ENCODE assay signal across 17 cellular contexts in genomic region chr6:52369234-52369633, GRCh38. TPM values are rescaled to one million over a fixed set of nuclear protein-coding genes. Genes with fewer than 3 reads are reported as not detected.
DNase-seq lines count a peak whose midpoint lies in the region; ATAC-seq and TF ChIP-seq lines count a peak whose summit lies in the region.
"Had no signal": no experiment of that assay in that cellular context is flagged by ENCODE, and none has a peak within 500 bp of the region (broad histone marks: within the 10 kb centered on the region; RNA-seq: fewer than 3 reads in every experiment).

No MANE protein-coding gene starts in this region.

- H3K9me3 Mint-ChIP-seq in activated naive CD8-positive, alpha-beta T cell (ENCODE audit: low read depth): peaks cover 5% of the 10 kb centered on the region
- peaks cover 10% of the 10 kb centered on the region for H3K9me3 Mint-ChIP-seq in activated naive CD8-positive, alpha-beta T cell treated with anti-CD3 and anti-CD28 coated beads, Interleukin-2, amount 50 U/mL, for 24 hours

- peak overlapping the region; percentile 79 for H3K27ac Mint-ChIP-seq in activated naive CD8-positive, alpha-beta T cell
- H3K27ac Mint-ChIP-seq in activated naive CD8-positive, alpha-beta T cell treated with anti-CD3 and anti-CD28 coated beads, Interleukin-2, amount 50 U/mL, for 24 hours: no peak overlapping the region

- H3K36me3 ChIP-seq in right lobe of liver: no peaks in the 10 kb centered on the region

- ATAC-seq in activated naive CD8-positive, alpha-beta T cell treated with anti-CD3 and anti-CD28 coated beads, Interleukin-2, amount 50 U/mL, for 24 hours: no peak
- ATAC-seq in right lobe of liver (peak in 3 of 4 donors; percentile 30 to 53 (median 36)), GM21360 (IDR thresholded peaks at IDR 0.05; ENCODE audit: unreplicated experiment) (no peak)
- ATAC-seq: HCT116 had no signal

- no peak for TF ChIP-seq POLR2A in right lobe of liver (IDR thresholded peaks at IDR 0.05)

- no peaks in the 10 kb centered on the region for H3K27me3 Mint-ChIP-seq in activated naive CD8-positive, alpha-beta T cell
- no peaks in the 10 kb centered on the region for H3K27me3 Mint-ChIP-seq in activated naive CD8-positive, alpha-beta T cell treated with anti-CD3 and anti-CD28 coated beads, Interleukin-2, amount 50 U/mL, for 24 hours
- H3K27me3 Mint-ChIP-seq: CD4-positive, CD25-positive, alpha-beta regulatory T cell had no signal

- H3K9me3 ChIP-seq in right lobe of liver: no peaks in the 10 kb centered on the region
- H3K9me3 ChIP-seq: Caco-2 had no signal

- H3K4me1 ChIP-seq in right lobe of liver: peaks cover 0 to 24% (median 0%) of the 10 kb centered on the region in 4 donors
- H3K4me1 ChIP-seq: Caco-2 had no signal

- no peak overlapping the region for H3K4me3 ChIP-seq in dorsolateral prefrontal cortex
- no peak overlapping the region for H3K4me3 ChIP-seq in right lobe of liver
- H3K4me3 ChIP-seq: BLaER1 treated with 17β-estradiol and CSF1 and Interleukin-3, amounts not matched to agents 10 nM and 100 nM; GM23248 had no signal

- H3K27me3 ChIP-seq in dorsolateral prefrontal cortex (no peaks in the 10 kb centered on the region), right lobe of liver (no peaks in the 10 kb centered on the region)
- H3K27me3 ChIP-seq: BLaER1 treated with 17β-estradiol and CSF1 and Interleukin-3, amounts not matched to agents 10 nM and 100 nM had no signal

- intact Hi-C loops in dorsolateral prefrontal cortex (cut with DNase I): loop anchor here in 1 of 2 donors (10.0 kb wide), 1 partner anchor 54 kb away; no protein-coding TSS in a partner anchor
- intact Hi-C loops in right lobe of liver (cut with DNase I): no loop called here

- no peak for DNase-seq in activated naive CD8-positive, alpha-beta T cell treated with anti-CD3 and anti-CD28 coated beads, Interleukin-2, amount 50 U/mL, for 24 hours
- DNase-seq in dorsolateral prefrontal cortex: no peak
- DNase-seq in right lobe of liver: no peak
- DNase-seq in NCI-H2171 (lab: John Stamatoyannopoulos, UW): no peak
- no peak for DNase-seq in NCI-H1417 treated with DMSO at 0.1 percent for 48 hours (lab: John Stamatoyannopoulos, UW)
- DNase-seq: 8988T; AML-193; Caco-2; CD4-positive, CD25-positive, alpha-beta regulatory T cell; DMS 273 treated with DMSO at 0.1 percent for 48 hours; GM23248; IMR-90; KBM-7 had no signal

- H3K27ac ChIP-seq in dorsolateral prefrontal cortex: peak overlapping the region in 45 of 59 donors; percentile 13 to 99 (median 97)
- H3K27ac ChIP-seq in right lobe of liver: no peak overlapping the region
- H3K27ac ChIP-seq: BLaER1 treated with 17β-estradiol and CSF1 and Interleukin-3, amounts not matched to agents 10 nM and 100 nM; GM23248 had no signal

- TF ChIP-seq CTCF in dorsolateral prefrontal cortex (IDR thresholded peaks at IDR 0.05 in 54 of 56, conservative IDR thresholded peaks at IDR 0.05 in 2 of 56; ENCODE audit: low read depth in 1 of 56, partially characterized antibody in 56 of 56): no peak
- no peak for TF ChIP-seq CTCF in right lobe of liver (IDR thresholded peaks at IDR 0.05)

- H3K4me1 Mint-ChIP-seq in activated naive CD8-positive, alpha-beta T cell (ENCODE audit: low read depth): peaks cover 86% of the 10 kb centered on the region
- peaks cover 53% of the 10 kb centered on the region for H3K4me1 Mint-ChIP-seq in activated naive CD8-positive, alpha-beta T cell treated with anti-CD3 and anti-CD28 coated beads, Interleukin-2, amount 50 U/mL, for 24 hours

- peaks cover 24% of the 10 kb centered on the region for H3K36me3 Mint-ChIP-seq in activated naive CD8-positive, alpha-beta T cell
- H3K36me3 Mint-ChIP-seq in activated naive CD8-positive, alpha-beta T cell treated with anti-CD3 and anti-CD28 coated beads, Interleukin-2, amount 50 U/mL, for 24 hours (ENCODE audit: low read depth): peaks cover 49% of the 10 kb centered on the region

- 29% methylated on average over 2 of the region's 2 CpGs for WGBS in right lobe of liver (ENCODE audit: insufficient coverage, low coverage, low lambda C conversion rate, missing lambda C conversion rate)

- no peak overlapping the region for H3K4me3 Mint-ChIP-seq in activated naive CD8-positive, alpha-beta T cell
- no peak overlapping the region for H3K4me3 Mint-ChIP-seq in activated naive CD8-positive, alpha-beta T cell treated with anti-CD3 and anti-CD28 coated beads, Interleukin-2, amount 50 U/mL, for 24 hours
- H3K4me3 Mint-ChIP-seq: CD4-positive, CD25-positive, alpha-beta regulatory T cell had no signal

RNA-seq across cellular contexts. Expression of gene PAQR8, which starts 7.3 kb away (rescaled TPM):
- 100 to 1,000 TPM in 46 of 120 experiments, 10 to 100 TPM in 74; 40.1 to 180 (median 87.5) TPM for total RNA-seq in dorsolateral prefrontal cortex
- 1 to 10 TPM in 3 of 6 experiments, under 1 TPM in 3; 0.29 to 1.5 (median 0.77) TPM for total RNA-seq in right lobe of liver

RNA-seq across cellular contexts. Expression of gene EFHC1, which starts 50.9 kb away (rescaled TPM):
- total RNA-seq in dorsolateral prefrontal cortex (10 to 100 TPM; 18.1 to 39.8 (median 27.3) TPM), right lobe of liver (10 to 100 TPM in 1 of 6 experiments, 1 to 10 TPM in 5; 3.6 to 10.4 (median 6.0) TPM)

Comparison
In these comparisons a context has a peak if more than half of its experiments do, and no peak if none do; other contexts are left out.
1. ATAC-seq: peak in right lobe of liver (3 of 4); none in activated naive CD8-positive, alpha-beta T cell treated with anti-CD3 and anti-CD28 coated beads, Interleukin-2, amount 50 U/mL, for 24 hours (single experiment) and GM21360 (single experiment).
2. H3K27ac ChIP-seq: peak in dorsolateral prefrontal cortex (45 of 59); none in right lobe of liver (0 of 3).
3. RNA of gene PAQR8, which starts 7.3 kb away (total RNA-seq): 40.1 to 180 TPM in dorsolateral prefrontal cortex; 0.29 to 1.5 TPM in right lobe of liver; every median in the first group is over 10 times any median in the second.